Comparison of ENCODE assay signal across 7 cellular contexts in the genomic region with DNA sequence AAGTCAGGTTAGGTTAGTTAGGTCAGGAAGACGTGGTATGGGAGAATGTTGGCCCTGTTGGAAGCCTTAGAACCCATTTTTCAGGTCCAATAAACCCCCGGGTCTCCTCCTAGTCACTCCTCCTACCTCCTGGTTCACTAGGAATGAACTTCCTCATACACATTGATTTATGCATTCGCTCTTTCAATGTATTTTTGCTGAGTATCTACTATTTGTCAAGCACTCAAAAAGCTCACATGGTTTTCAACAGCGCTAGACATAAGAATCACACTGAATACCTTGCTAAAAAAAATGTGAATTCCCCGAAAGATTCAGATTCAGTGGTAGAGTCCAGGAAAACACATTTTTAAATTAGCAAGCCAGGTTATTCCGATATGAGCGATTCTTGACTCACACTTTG.
"Had no signal": no experiment of that assay in that cellular context is flagged by ENCODE, and none has a peak within 500 bp of the region (broad histone marks: within the 10 kb centered on the region; RNA-seq: fewer than 3 reads in every experiment).

No MANE protein-coding gene starts in this region.

- FAIRE-seq: HepG2, HTR-8/SVneo had no signal

- ATAC-seq: HepG2 had no signal

- H3K4me2 ChIP-seq: KMS-11 had no signal

- H3K9ac ChIP-seq: KMS-11 had no signal

- H3K27ac ChIP-seq: HL-60, KMS-11 had no signal

- DNase-seq: IMR-90, KBM-7, KG1 had no signal
